ENCODE assay signal across 1 cellular context in the genomic region with DNA sequence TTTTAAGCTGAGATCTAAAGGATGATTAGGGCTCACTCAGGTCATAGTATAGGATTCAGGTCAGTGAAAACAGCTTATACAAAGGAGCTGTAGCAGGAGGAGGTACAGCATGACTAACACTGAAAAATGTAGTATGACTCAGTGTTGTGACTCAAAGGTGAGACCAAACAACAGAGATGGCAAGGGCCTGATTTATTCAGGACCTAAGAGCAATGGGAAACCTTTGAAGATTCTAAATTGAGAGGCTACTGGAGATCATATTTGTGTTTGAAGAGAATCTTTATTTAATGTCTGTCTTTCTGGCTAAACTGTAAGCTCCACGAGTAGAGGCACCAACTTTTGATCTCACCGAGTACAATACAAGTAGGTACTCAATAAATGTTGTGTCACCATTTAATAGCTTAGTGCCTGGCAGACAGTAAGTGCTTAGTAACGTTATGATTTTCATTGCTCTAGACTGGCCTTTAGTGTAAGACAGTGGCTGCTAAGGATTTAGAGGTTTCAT.
TF ChIP-seq lines count a peak whose summit lies in the region.

No MANE protein-coding gene starts in this region.

TF ChIP-seq in HepG2, 621 proteins besides CTCF, POLR2A, EP300 and RAD21 (continued from another document):
- TF ChIP-seq ZNF34 (CRISPR knock-in tag; IDR thresholded peaks at IDR 0.05; ENCODE audit: borderline replicate concordance) (no peak), ZNF703 (CRISPR knock-in tag; IDR thresholded peaks at IDR 0.05; ENCODE audit: borderline replicate concordance) (no peak), PITX1 (CRISPR knock-in tag; IDR thresholded peaks at IDR 0.05) (0 out of 2 replicates have a peak, but pooled peaks have one; percentile 38), ELF3 (CRISPR knock-in tag; IDR thresholded peaks at IDR 0.05) (peak; percentile 76; the same call in 1 of the 2 replicates), ZNF615 (CRISPR knock-in tag; IDR thresholded peaks at IDR 0.05; ENCODE audit: borderline replicate concordance) (no peak), SOX6 (IDR thresholded peaks at IDR 0.05) (no peak), SOX6 (CRISPR knock-in tag; IDR thresholded peaks at IDR 0.05) (peak; percentile 74), KDM3A (CRISPR knock-in tag; IDR thresholded peaks at IDR 0.05; ENCODE audit: low read depth) (no peak), THYN1 (CRISPR knock-in tag; IDR thresholded peaks at IDR 0.05; ENCODE audit: borderline replicate concordance, low read depth) (no peak), TBX2 (CRISPR knock-in tag; IDR thresholded peaks at IDR 0.05; ENCODE audit: borderline replicate concordance) (peak; percentile 66), RXRB (CRISPR knock-in tag; IDR thresholded peaks at IDR 0.05; ENCODE audit: borderline replicate concordance) (peak; percentile 73; the same call in 1 of the 2 replicates), HMGA1 (CRISPR knock-in tag; conservative IDR thresholded peaks at IDR 0.05) (no peak), NFIC (IDR thresholded peaks at IDR 0.05; ENCODE audit: low read length) (peak; percentile 68; the same call in 1 of the 2 replicates), SAP130 (CRISPR knock-in tag; IDR thresholded peaks at IDR 0.05; ENCODE audit: low read depth) (peak; percentile 76), NFKBIZ (CRISPR knock-in tag; IDR thresholded peaks at IDR 0.05) (no peak), GATAD2A (CRISPR knock-in tag; IDR thresholded peaks at IDR 0.05) (peak; percentile 88), FOXA1 (IDR thresholded peaks at IDR 0.05) (no peak), FOXA1 (CRISPR knock-in tag; IDR thresholded peaks at IDR 0.05) (peak; percentile 31; the same call in 1 of the 2 replicates), RELA (CRISPR knock-in tag; IDR thresholded peaks at IDR 0.05) (no peak), GTF2F1 (IDR thresholded peaks at IDR 0.05; ENCODE audit: low read length) (no peak), SP5 (CRISPR knock-in tag; IDR thresholded peaks at IDR 0.05; ENCODE audit: borderline replicate concordance, low read depth) (peak; percentile 59; the same call in 1 of the 2 replicates), PRMT3 (CRISPR knock-in tag; IDR thresholded peaks at IDR 0.05; ENCODE audit: borderline replicate concordance, low read depth) (no peak)
- TF ChIP-seq, protein P1, sequence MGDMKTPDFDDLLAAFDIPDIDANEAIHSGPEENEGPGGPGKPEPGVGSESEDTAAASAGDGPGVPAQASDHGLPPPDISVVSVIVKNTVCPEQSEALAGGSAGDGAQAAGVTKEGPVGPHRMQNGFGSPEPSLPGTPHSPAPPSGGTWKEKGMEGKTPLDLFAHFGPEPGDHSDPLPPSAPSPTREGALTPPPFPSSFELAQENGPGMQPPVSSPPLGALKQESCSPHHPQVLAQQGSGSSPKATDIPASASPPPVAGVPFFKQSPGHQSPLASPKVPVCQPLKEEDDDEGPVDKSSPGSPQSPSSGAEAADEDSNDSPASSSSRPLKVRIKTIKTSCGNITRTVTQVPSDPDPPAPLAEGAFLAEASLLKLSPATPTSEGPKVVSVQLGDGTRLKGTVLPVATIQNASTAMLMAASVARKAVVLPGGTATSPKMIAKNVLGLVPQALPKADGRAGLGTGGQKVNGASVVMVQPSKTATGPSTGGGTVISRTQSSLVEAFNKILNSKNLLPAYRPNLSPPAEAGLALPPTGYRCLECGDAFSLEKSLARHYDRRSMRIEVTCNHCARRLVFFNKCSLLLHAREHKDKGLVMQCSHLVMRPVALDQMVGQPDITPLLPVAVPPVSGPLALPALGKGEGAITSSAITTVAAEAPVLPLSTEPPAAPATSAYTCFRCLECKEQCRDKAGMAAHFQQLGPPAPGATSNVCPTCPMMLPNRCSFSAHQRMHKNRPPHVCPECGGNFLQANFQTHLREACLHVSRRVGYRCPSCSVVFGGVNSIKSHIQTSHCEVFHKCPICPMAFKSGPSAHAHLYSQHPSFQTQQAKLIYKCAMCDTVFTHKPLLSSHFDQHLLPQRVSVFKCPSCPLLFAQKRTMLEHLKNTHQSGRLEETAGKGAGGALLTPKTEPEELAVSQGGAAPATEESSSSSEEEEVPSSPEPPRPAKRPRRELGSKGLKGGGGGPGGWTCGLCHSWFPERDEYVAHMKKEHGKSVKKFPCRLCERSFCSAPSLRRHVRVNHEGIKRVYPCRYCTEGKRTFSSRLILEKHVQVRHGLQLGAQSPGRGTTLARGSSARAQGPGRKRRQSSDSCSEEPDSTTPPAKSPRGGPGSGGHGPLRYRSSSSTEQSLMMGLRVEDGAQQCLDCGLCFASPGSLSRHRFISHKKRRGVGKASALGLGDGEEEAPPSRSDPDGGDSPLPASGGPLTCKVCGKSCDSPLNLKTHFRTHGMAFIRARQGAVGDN (CRISPR knock-in tag; IDR thresholded peaks at IDR 0.05) = no peak
- TF ChIP-seq, protein P2, sequence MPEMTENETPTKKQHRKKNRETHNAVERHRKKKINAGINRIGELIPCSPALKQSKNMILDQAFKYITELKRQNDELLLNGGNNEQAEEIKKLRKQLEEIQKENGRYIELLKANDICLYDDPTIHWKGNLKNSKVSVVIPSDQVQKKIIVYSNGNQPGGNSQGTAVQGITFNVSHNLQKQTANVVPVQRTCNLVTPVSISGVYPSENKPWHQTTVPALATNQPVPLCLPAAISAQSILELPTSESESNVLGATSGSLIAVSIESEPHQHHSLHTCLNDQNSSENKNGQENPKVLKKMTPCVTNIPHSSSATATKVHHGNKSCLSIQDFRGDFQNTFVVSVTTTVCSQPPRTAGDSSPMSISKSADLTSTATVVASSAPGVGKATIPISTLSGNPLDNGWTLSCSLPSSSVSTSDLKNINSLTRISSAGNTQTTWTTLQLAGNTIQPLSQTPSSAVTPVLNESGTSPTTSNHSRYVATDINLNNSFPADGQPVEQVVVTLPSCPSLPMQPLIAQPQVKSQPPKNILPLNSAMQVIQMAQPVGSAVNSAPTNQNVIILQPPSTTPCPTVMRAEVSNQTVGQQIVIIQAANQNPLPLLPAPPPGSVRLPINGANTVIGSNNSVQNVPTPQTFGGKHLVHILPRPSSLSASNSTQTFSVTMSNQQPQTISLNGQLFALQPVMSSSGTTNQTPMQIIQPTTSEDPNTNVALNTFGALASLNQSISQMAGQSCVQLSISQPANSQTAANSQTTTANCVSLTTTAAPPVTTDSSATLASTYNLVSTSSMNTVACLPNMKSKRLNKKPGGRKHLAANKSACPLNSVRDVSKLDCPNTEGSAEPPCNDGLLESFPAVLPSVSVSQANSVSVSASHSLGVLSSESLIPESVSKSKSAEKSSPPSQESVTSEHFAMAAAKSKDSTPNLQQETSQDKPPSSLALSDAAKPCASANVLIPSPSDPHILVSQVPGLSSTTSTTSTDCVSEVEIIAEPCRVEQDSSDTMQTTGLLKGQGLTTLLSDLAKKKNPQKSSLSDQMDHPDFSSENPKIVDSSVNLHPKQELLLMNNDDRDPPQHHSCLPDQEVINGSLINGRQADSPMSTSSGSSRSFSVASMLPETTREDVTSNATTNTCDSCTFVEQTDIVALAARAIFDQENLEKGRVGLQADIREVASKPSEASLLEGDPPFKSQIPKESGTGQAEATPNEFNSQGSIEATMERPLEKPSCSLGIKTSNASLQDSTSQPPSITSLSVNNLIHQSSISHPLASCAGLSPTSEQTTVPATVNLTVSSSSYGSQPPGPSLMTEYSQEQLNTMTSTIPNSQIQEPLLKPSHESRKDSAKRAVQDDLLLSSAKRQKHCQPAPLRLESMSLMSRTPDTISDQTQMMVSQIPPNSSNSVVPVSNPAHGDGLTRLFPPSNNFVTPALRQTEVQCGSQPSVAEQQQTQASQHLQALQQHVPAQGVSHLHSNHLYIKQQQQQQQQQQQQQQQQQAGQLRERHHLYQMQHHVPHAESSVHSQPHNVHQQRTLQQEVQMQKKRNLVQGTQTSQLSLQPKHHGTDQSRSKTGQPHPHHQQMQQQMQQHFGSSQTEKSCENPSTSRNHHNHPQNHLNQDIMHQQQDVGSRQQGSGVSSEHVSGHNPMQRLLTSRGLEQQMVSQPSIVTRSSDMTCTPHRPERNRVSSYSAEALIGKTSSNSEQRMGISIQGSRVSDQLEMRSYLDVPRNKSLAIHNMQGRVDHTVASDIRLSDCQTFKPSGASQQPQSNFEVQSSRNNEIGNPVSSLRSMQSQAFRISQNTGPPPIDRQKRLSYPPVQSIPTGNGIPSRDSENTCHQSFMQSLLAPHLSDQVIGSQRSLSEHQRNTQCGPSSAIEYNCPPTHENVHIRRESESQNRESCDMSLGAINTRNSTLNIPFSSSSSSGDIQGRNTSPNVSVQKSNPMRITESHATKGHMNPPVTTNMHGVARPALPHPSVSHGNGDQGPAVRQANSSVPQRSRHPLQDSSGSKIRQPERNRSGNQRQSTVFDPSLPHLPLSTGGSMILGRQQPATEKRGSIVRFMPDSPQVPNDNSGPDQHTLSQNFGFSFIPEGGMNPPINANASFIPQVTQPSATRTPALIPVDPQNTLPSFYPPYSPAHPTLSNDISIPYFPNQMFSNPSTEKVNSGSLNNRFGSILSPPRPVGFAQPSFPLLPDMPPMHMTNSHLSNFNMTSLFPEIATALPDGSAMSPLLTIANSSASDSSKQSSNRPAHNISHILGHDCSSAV (CRISPR knock-in tag; IDR thresholded peaks at IDR 0.05; ENCODE audit: borderline replicate concordance) = no peak
- TF ChIP-seq, protein P3, sequence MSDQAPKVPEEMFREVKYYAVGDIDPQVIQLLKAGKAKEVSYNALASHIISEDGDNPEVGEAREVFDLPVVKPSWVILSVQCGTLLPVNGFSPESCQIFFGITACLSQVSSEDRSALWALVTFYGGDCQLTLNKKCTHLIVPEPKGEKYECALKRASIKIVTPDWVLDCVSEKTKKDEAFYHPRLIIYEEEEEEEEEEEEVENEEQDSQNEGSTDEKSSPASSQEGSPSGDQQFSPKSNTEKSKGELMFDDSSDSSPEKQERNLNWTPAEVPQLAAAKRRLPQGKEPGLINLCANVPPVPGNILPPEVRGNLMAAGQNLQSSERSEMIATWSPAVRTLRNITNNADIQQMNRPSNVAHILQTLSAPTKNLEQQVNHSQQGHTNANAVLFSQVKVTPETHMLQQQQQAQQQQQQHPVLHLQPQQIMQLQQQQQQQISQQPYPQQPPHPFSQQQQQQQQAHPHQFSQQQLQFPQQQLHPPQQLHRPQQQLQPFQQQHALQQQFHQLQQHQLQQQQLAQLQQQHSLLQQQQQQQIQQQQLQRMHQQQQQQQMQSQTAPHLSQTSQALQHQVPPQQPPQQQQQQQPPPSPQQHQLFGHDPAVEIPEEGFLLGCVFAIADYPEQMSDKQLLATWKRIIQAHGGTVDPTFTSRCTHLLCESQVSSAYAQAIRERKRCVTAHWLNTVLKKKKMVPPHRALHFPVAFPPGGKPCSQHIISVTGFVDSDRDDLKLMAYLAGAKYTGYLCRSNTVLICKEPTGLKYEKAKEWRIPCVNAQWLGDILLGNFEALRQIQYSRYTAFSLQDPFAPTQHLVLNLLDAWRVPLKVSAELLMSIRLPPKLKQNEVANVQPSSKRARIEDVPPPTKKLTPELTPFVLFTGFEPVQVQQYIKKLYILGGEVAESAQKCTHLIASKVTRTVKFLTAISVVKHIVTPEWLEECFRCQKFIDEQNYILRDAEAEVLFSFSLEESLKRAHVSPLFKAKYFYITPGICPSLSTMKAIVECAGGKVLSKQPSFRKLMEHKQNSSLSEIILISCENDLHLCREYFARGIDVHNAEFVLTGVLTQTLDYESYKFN (CRISPR knock-in tag; conservative IDR thresholded peaks at IDR 0.05) = peak; percentile 83
